In the genomic region with DNA sequence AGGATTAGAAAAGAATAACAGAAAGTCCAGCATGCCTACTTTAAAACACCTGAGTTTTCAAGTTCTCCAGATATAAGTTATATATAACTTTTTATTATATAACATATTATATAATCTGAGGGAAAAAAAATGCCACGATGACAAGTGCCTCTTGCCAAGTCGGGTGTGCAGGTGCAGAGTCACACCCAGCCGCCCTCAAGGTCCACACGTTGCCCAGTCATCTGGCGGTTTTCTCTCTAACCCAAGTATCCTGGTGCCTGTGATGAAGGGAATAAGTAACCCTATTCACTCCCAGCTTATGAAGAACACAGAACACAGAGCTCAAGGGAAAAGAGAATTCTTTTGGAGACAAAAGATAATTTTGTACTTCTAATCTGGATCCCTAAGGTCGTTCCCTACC, we compare ENCODE assay signal across 8 cellular contexts. TPM values are rescaled to one million over a fixed set of nuclear protein-coding genes. Genes with fewer than 3 reads are reported as not detected.
"Had no signal": no experiment of that assay in that cellular context is flagged by ENCODE, and none has a peak within 500 bp of the region (broad histone marks: within the 10 kb centered on the region; RNA-seq: fewer than 3 reads in every experiment).

No MANE protein-coding gene starts in this region.

RNA-seq across cellular contexts. Expression of a gene that starts 31.8 kb away (rescaled TPM):
- total RNA-seq: K562, M059J, OCI-LY7, PC-9, Right ventricle myocardium superior, RPMI7951, SJSA1 had no signal
- polyA plus RNA-seq: K562, SK-N-SH had no signal

RNA-seq across cellular contexts. Expression of a gene that starts 52.5 kb away (rescaled TPM):
- total RNA-seq: OCI-LY7, PC-9 had no signal
- polyA plus RNA-seq: K562 had no signal
